Comparison of ENCODE assay signal across 21 cellular contexts in the genomic region with DNA sequence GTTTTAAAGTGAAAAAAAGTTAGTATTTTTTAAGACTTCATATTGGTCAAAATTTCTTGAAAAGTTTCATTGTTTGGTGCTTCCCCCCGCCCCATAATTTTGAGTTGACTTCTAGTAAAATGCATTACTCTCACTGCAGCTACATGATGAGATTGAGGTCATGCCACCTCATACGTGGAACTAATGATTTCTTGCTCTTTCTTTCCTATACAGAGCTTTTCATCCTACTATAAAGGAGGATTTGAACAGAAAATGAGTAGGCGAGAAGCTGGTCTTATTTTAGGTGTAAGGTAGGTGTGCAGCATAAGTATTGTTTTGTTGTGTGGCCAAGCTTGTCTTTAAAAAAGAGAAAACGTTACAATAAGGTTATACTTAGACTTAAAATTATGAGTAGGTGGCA.
"Had no signal": no experiment of that assay in that cellular context is flagged by ENCODE, and none has a peak within 500 bp of the region (broad histone marks: within the 10 kb centered on the region; RNA-seq: fewer than 3 reads in every experiment).

No MANE protein-coding gene starts in this region.

- H3K4me1 ChIP-seq: colonic mucosa had no signal

- H3K4me3 Mint-ChIP-seq: naive thymus-derived CD8-positive, alpha-beta T cell; neural crest cell had no signal

- H3K36me3 ChIP-seq: colonic mucosa, lower lobe of right lung, pancreas had no signal

- H3K9me3 Mint-ChIP-seq: neural crest cell had no signal

- H3K4me3 ChIP-seq: colonic mucosa, heart left ventricle, lower lobe of right lung, mucosa of descending colon, pancreas, stomach, thoracic aorta, transverse colon had no signal

- ATAC-seq: left lobe of liver; lower lobe of right lung; mucosa of descending colon; naive thymus-derived CD8-positive, alpha-beta T cell; pancreas; right cardiac atrium had no signal

- H3K27me3 Mint-ChIP-seq: naive thymus-derived CD8-positive, alpha-beta T cell; progenitor cell of endocrine pancreas had no signal

- H3K27ac Mint-ChIP-seq: progenitor cell of endocrine pancreas had no signal

- DNase-seq: colonic mucosa; effector CD4-positive, alpha-beta T cell; foreskin melanocyte; heart left ventricle; hypothalamus; lower lobe of right lung; mucosa of descending colon; naive thymus-derived CD8-positive, alpha-beta T cell; nucleus accumbens; pancreas; right cardiac atrium; small intestine; stimulated activated CD4-positive, alpha-beta T cell treated with anti-CD3 and anti-CD28 coated beads, Interleukin-12 subunit alpha, Interleukin-12 subunit beta, amount 100 ng/mL, for 4 hours; stimulated activated naive CD4-positive, alpha-beta T cell; stomach; substantia nigra; transverse colon had no signal

- H3K9me3 ChIP-seq: colonic mucosa, lower lobe of right lung, mucosa of descending colon, pancreas, stomach, thoracic aorta, transverse colon had no signal

- H3K27ac ChIP-seq: colonic mucosa, lower lobe of right lung, pancreas, stomach, thoracic aorta, transverse colon had no signal

- H3K27me3 ChIP-seq: colonic mucosa, heart left ventricle, pancreas, stomach, transverse colon had no signal
